In genomic region chr9:72527801-72528195, GRCh38 we compare ENCODE assay signal across 9 cellular contexts. TPM values are rescaled to one million over a fixed set of nuclear protein-coding genes. Genes with fewer than 3 reads are reported as not detected.
DNase-seq lines count a peak whose midpoint lies in the region; ATAC-seq and TF ChIP-seq lines count a peak whose summit lies in the region.
"Had no signal": no experiment of that assay in that cellular context is flagged by ENCODE, and none has a peak within 500 bp of the region (broad histone marks: within the 10 kb centered on the region; RNA-seq: fewer than 3 reads in every experiment).

No MANE protein-coding gene starts in this region.

- CTCF ChIA-PET in activated CD4-positive, alpha-beta T cell treated with anti-CD3 and anti-CD28 coated beads for 36 hours (lab: Charles Lee) = interaction anchor here (0.6 to 1.3 kb wide), 6 partner anchors 13 to 162 kb away, joined by 3 to 5 read pairs (median 4); no protein-coding TSS in a partner anchor
- CTCF ChIA-PET in activated CD4-positive, alpha-beta memory T cell treated with anti-CD3 and anti-CD28 coated beads, Interleukin-2, amount 10 ng/mL, durations not matched to agents 7 days and 5 days (lab: Charles Lee) = interaction anchor here (1.0 kb wide), 1 partner anchor 74 kb away, joined by 3 read pairs; no protein-coding TSS in a partner anchor

- no peaks in the 10 kb centered on the region for H3K27me3 ChIP-seq in hepatocyte
- no peaks in the 10 kb centered on the region for H3K27me3 ChIP-seq in suprapubic skin

- ATAC-seq in activated CD4-positive, alpha-beta T cell treated with anti-CD3 and anti-CD28 coated beads for 36 hours = no peak

- H3K27me3 Mint-ChIP-seq in activated CD4-positive, alpha-beta T cell treated with anti-CD3 and anti-CD28 coated beads for 36 hours = no peaks in the 10 kb centered on the region
- H3K27me3 Mint-ChIP-seq in activated CD4-positive, alpha-beta memory T cell treated with anti-CD3 and anti-CD28 coated beads, Interleukin-2, amount 10 ng/mL, durations not matched to agents 7 days and 5 days = no peaks in the 10 kb centered on the region

- H3K4me3 ChIP-seq in hepatocyte = no peak overlapping the region
- H3K4me3 ChIP-seq in suprapubic skin = peak overlapping the region; percentile 31

- no peaks in the 10 kb centered on the region for H3K9me2 ChIP-seq in hepatocyte (replicated peaks; ENCODE audit: insufficient read depth)

- H3K36me3 ChIP-seq in hepatocyte (replicated peaks; ENCODE audit: insufficient read depth, low read depth) (no peaks in the 10 kb centered on the region), suprapubic skin (no peaks in the 10 kb centered on the region)

- no peaks in the 10 kb centered on the region for H3K9me3 Mint-ChIP-seq in activated CD4-positive, alpha-beta T cell treated with anti-CD3 and anti-CD28 coated beads for 36 hours (ENCODE audit: low read depth)
- H3K9me3 Mint-ChIP-seq in activated CD4-positive, alpha-beta memory T cell treated with anti-CD3 and anti-CD28 coated beads, Interleukin-2, amount 10 ng/mL, durations not matched to agents 7 days and 5 days = peaks cover 3% of the 10 kb centered on the region

- peak overlapping the region; percentile 94 for H3K27ac Mint-ChIP-seq in activated CD4-positive, alpha-beta T cell treated with anti-CD3 and anti-CD28 coated beads for 36 hours
- H3K27ac Mint-ChIP-seq in activated CD4-positive, alpha-beta memory T cell treated with anti-CD3 and anti-CD28 coated beads, Interleukin-2, amount 10 ng/mL, durations not matched to agents 7 days and 5 days = peak overlapping the region; percentile 91

- H3K79me2 ChIP-seq in hepatocyte = no peaks in the 10 kb centered on the region

- H3K4me2 ChIP-seq in hepatocyte = peak overlapping the region; percentile 76
- H3K4me2 ChIP-seq: KMS-11 had no signal

- peak overlapping the region; percentile 69 for H3K4me3 Mint-ChIP-seq in activated CD4-positive, alpha-beta T cell treated with anti-CD3 and anti-CD28 coated beads for 36 hours
- H3K4me3 Mint-ChIP-seq in activated CD4-positive, alpha-beta memory T cell treated with anti-CD3 and anti-CD28 coated beads, Interleukin-2, amount 10 ng/mL, durations not matched to agents 7 days and 5 days = peak overlapping the region; percentile 68

- no peak for TF ChIP-seq EP300 in suprapubic skin (IDR thresholded peaks at IDR 0.05)

- H3K4me1 Mint-ChIP-seq in activated CD4-positive, alpha-beta T cell treated with anti-CD3 and anti-CD28 coated beads for 36 hours = peaks cover 43% of the 10 kb centered on the region
- peaks cover 45% of the 10 kb centered on the region for H3K4me1 Mint-ChIP-seq in activated CD4-positive, alpha-beta memory T cell treated with anti-CD3 and anti-CD28 coated beads, Interleukin-2, amount 10 ng/mL, durations not matched to agents 7 days and 5 days

- POLR2A ChIA-PET in activated CD4-positive, alpha-beta T cell treated with anti-CD3 and anti-CD28 coated beads for 36 hours (lab: Charles Lee) = interaction anchor here (0.7 kb wide), 1 partner anchor 19 kb away, joined by 3 read pairs; no protein-coding TSS in a partner anchor
- POLR2A ChIA-PET in activated CD4-positive, alpha-beta memory T cell treated with anti-CD3 and anti-CD28 coated beads, Interleukin-2, amount 10 ng/mL, durations not matched to agents 7 days and 5 days (lab: Charles Lee) = interaction anchor here (0.9 to 2.6 kb wide), 6 partner anchors 9 to 165 kb away, joined by 3 to 10 read pairs (median 6); partner anchors contain the start of gene ZFAND5

- H3K9me3 ChIP-seq in hepatocyte (ENCODE audit: low read depth) = no peaks in the 10 kb centered on the region
- no peaks in the 10 kb centered on the region for H3K9me3 ChIP-seq in suprapubic skin

- no peak for TF ChIP-seq POLR2A in suprapubic skin (IDR thresholded peaks at IDR 0.05)

- TF ChIP-seq CTCF in hepatocyte (IDR thresholded peaks at IDR 0.05; ENCODE audit: poor library complexity) (no peak), suprapubic skin (IDR thresholded peaks at IDR 0.05) (no peak)

- DNase-seq in activated CD4-positive, alpha-beta T cell treated with anti-CD3 and anti-CD28 coated beads for 36 hours = no peak
- DNase-seq in activated CD4-positive, alpha-beta T cell treated with anti-CD3 and anti-CD28 coated beads, Interleukin-2, amount 50 U/mL, for 1 hour = no peak
- no peak for DNase-seq in activated CD4-positive, alpha-beta memory T cell treated with anti-CD3 and anti-CD28 coated beads, Interleukin-2, amount 10 ng/mL, durations not matched to agents 7 days and 5 days
- DNase-seq in hepatocyte (ENCODE audit: low spot score) (no peak), suprapubic skin (ENCODE audit: low spot score in 2 of 2) (no peak), midbrain (lab: John Stamatoyannopoulos, UW) (no peak), HuH-7 (ENCODE audit: low spot score) (no peak), NCI-H446 treated with DMSO at 0.1 percent for 48 hours (lab: John Stamatoyannopoulos, UW) (no peak)

- H3K27ac ChIP-seq in hepatocyte (peak overlapping the region; percentile 88), suprapubic skin (peak overlapping the region; percentile 79)
- H3K27ac ChIP-seq: KMS-11 had no signal

- H3K36me3 Mint-ChIP-seq in activated CD4-positive, alpha-beta T cell treated with anti-CD3 and anti-CD28 coated beads for 36 hours (ENCODE audit: low read depth) = no peaks in the 10 kb centered on the region
- peaks cover 4% of the 10 kb centered on the region for H3K36me3 Mint-ChIP-seq in activated CD4-positive, alpha-beta memory T cell treated with anti-CD3 and anti-CD28 coated beads, Interleukin-2, amount 10 ng/mL, durations not matched to agents 7 days and 5 days (ENCODE audit: low read depth)

- H2AFZ ChIP-seq in hepatocyte = peak overlapping the region; percentile 69

- intact Hi-C loops in activated CD4-positive, alpha-beta T cell treated with anti-CD3 and anti-CD28 coated beads for 36 hours (cut with DNase I, micrococcal nuclease) = loop anchor here (1.0 to 10.0 kb wide), 12 partner anchors 14 to 763 kb away; partner anchors contain the start of genes ZFAND5 (in 2 of the 2), ABHD17B (in 1 of the 2), C9orf85 (in 1 of the 2) and CEMIP2 (in 1 of the 2)

- peaks cover 19% of the 10 kb centered on the region for H3K4me1 ChIP-seq in hepatocyte (ENCODE audit: insufficient read depth)
- H3K4me1 ChIP-seq in suprapubic skin = peaks cover 22% of the 10 kb centered on the region

- H4K20me1 ChIP-seq in hepatocyte (ENCODE audit: insufficient read depth, poor library complexity, severe bottlenecking) = no peaks in the 10 kb centered on the region

- WGBS in hepatocyte (ENCODE audit: low lambda C conversion rate, missing lambda C conversion rate) = 70% methylated on average over 5 of the region's 5 CpGs
- WGBS in suprapubic skin = 43% methylated on average over 5 of the region's 5 CpGs

RNA-seq across cellular contexts. Expression of gene TMC1, which starts 6.4 kb away (rescaled TPM):
- total RNA-seq in activated CD4-positive, alpha-beta T cell treated with anti-CD3 and anti-CD28 coated beads for 36 hours = not detected
- under 1 TPM in 1 of 2 experiments, not detected in 1; 0.28 TPM for total RNA-seq in activated CD4-positive, alpha-beta memory T cell treated with anti-CD3 and anti-CD28 coated beads, Interleukin-2, amount 10 ng/mL, durations not matched to agents 7 days and 5 days
- total RNA-seq in hepatocyte = 0.20 TPM in 1 of 2 replicates, not detected in the other
- polyA plus RNA-seq in hepatocyte = 0.23 TPM in 1 of 2 replicates, not detected in the other
- not detected for total RNA-seq in suprapubic skin
